Comparison of ENCODE assay signal across 1 cellular context in the genomic region with DNA sequence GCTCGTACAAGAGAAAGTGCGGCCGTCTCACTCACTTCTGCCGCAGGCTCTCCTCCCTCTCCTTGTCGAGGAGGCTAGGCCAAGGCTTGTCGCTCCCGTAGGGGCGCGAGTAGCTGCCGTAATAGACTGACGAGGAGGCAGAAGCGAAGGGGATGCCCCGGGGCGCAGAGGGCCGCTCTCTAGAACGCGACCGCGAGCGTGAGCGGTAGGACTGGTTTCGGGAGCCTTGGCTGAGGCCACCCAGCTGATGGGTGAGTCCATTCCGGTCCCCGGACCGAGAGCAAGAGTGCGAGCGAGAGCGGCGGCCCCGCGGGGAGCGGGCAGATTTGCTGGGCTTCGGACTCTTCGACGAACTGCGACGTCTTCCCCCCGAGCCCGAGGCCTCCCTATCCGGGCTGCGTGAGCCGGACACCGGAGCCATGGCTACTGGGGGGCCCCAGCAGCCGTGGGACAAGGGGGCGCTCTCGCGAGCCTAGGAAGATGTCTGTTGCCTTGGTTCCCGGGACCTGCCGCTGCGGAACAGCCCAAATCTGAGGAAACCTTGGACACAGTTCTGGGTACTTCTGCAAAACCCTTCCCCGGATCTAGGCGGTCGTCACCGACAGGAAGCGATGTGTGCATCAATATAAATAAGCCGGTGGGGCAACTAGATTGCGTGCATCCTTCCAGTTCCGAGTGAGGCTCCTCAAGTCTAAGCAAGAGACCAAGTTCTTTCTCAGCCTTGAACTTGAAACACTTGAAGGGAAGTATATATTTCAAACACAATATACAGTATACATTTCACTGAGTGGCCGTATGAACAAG.
A peak's percentile ranks its signal among the peaks of the same experiment; 100 is the strongest.
TF ChIP-seq lines count a peak whose summit lies in the region.

TSS of gene NKAP (minus strand) at position 567 of the 804 bp plus-strand sequence. CDS start at position 421, 146 bp downstream.

TF ChIP-seq in HepG2, 621 proteins besides CTCF, POLR2A, EP300 and RAD21 (continued from another document and continues in another):
- TF ChIP-seq TCF12 (IDR thresholded peaks at IDR 0.05) (no peak), TCF12 (CRISPR knock-in tag; IDR thresholded peaks at IDR 0.05) (peak; percentile 73), NCOA5 (CRISPR knock-in tag; IDR thresholded peaks at IDR 0.05) (no peak), BHLHE40 (IDR thresholded peaks at IDR 0.05; ENCODE audit: low read length) (no peak), SP4 (CRISPR knock-in tag; IDR thresholded peaks at IDR 0.05) (no peak), NFYC (CRISPR knock-in tag; IDR thresholded peaks at IDR 0.05) (peak; percentile 33; the same call in 1 of the 2 replicates), ZZZ3 (CRISPR knock-in tag; IDR thresholded peaks at IDR 0.05; ENCODE audit: borderline replicate concordance) (no peak), ZFP41 (CRISPR knock-in tag; IDR thresholded peaks at IDR 0.05; ENCODE audit: borderline replicate concordance) (no peak), MIER2 (CRISPR knock-in tag; IDR thresholded peaks at IDR 0.05) (0 out of 2 replicates have a peak, but pooled peaks have one; percentile 59), ZNF747 (CRISPR knock-in tag; IDR thresholded peaks at IDR 0.05; ENCODE audit: borderline replicate concordance) (no peak), SSRP1 (CRISPR knock-in tag; IDR thresholded peaks at IDR 0.05) (no peak), SMC3 (IDR thresholded peaks at IDR 0.05; ENCODE audit: low read length) (no peak), MZF1 (CRISPR knock-in tag; IDR thresholded peaks at IDR 0.05; ENCODE audit: borderline replicate concordance) (no peak), ZNF562 (CRISPR knock-in tag; IDR thresholded peaks at IDR 0.05; ENCODE audit: borderline replicate concordance) (no peak), ZFP1 (CRISPR knock-in tag; IDR thresholded peaks at IDR 0.05) (no peak), ZNF414 (CRISPR knock-in tag; IDR thresholded peaks at IDR 0.05) (no peak), WIZ (CRISPR knock-in tag; IDR thresholded peaks at IDR 0.05) (0 out of 2 replicates have a peak, but pooled peaks have one; percentile 35), MBNL3 (CRISPR knock-in tag; conservative IDR thresholded peaks at IDR 0.05) (no peak), GRHL1 (CRISPR knock-in tag; conservative IDR thresholded peaks at IDR 0.05) (no peak), NCOA2 (CRISPR knock-in tag; IDR thresholded peaks at IDR 0.05) (no peak), DNMT3B (CRISPR knock-in tag; conservative IDR thresholded peaks at IDR 0.05) (no peak), KDM1A (CRISPR knock-in tag; IDR thresholded peaks at IDR 0.05) (no peak), STAG1 (CRISPR knock-in tag; IDR thresholded peaks at IDR 0.05) (no peak), PAX8 (CRISPR knock-in tag; IDR thresholded peaks at IDR 0.05; ENCODE audit: borderline replicate concordance) (no peak), NFYB (CRISPR knock-in tag; IDR thresholded peaks at IDR 0.05) (no peak), ATF4 (CRISPR knock-in tag; IDR thresholded peaks at IDR 0.05) (peak in 1 of 2 experiments; percentile 66; a peak in 2 of 4 replicates), DPF2 (CRISPR knock-in tag; IDR thresholded peaks at IDR 0.05; ENCODE audit: borderline replicate concordance, low read depth) (no peak), FLYWCH1 (CRISPR knock-in tag; IDR thresholded peaks at IDR 0.05) (no peak), RARA (CRISPR knock-in tag; IDR thresholded peaks at IDR 0.05) (0 out of 2 replicates have a peak, but pooled peaks have one; percentile 13), ZNF841 (CRISPR knock-in tag; IDR thresholded peaks at IDR 0.05; ENCODE audit: borderline replicate concordance) (no peak), GZF1 (CRISPR knock-in tag; IDR thresholded peaks at IDR 0.05) (no peak), CHCHD3 (CRISPR knock-in tag; IDR thresholded peaks at IDR 0.05) (no peak), ZNF484 (CRISPR knock-in tag; IDR thresholded peaks at IDR 0.05; ENCODE audit: borderline replicate concordance, low read depth) (no peak), JUN (CRISPR knock-in tag; IDR thresholded peaks at IDR 0.05) (no peak), ZBTB42 (CRISPR knock-in tag; IDR thresholded peaks at IDR 0.05) (no peak), ZBTB8A (CRISPR knock-in tag; IDR thresholded peaks at IDR 0.05; ENCODE audit: borderline replicate concordance, low read depth) (no peak), MXI1 (IDR thresholded peaks at IDR 0.05; ENCODE audit: borderline replicate concordance, low read depth, low read length) (no peak), ZNF644 (CRISPR knock-in tag; IDR thresholded peaks at IDR 0.05; ENCODE audit: low read depth) (no peak), ZSCAN5A (CRISPR knock-in tag; IDR thresholded peaks at IDR 0.05; ENCODE audit: borderline replicate concordance) (no peak)
- TF ChIP-seq, protein P1, sequence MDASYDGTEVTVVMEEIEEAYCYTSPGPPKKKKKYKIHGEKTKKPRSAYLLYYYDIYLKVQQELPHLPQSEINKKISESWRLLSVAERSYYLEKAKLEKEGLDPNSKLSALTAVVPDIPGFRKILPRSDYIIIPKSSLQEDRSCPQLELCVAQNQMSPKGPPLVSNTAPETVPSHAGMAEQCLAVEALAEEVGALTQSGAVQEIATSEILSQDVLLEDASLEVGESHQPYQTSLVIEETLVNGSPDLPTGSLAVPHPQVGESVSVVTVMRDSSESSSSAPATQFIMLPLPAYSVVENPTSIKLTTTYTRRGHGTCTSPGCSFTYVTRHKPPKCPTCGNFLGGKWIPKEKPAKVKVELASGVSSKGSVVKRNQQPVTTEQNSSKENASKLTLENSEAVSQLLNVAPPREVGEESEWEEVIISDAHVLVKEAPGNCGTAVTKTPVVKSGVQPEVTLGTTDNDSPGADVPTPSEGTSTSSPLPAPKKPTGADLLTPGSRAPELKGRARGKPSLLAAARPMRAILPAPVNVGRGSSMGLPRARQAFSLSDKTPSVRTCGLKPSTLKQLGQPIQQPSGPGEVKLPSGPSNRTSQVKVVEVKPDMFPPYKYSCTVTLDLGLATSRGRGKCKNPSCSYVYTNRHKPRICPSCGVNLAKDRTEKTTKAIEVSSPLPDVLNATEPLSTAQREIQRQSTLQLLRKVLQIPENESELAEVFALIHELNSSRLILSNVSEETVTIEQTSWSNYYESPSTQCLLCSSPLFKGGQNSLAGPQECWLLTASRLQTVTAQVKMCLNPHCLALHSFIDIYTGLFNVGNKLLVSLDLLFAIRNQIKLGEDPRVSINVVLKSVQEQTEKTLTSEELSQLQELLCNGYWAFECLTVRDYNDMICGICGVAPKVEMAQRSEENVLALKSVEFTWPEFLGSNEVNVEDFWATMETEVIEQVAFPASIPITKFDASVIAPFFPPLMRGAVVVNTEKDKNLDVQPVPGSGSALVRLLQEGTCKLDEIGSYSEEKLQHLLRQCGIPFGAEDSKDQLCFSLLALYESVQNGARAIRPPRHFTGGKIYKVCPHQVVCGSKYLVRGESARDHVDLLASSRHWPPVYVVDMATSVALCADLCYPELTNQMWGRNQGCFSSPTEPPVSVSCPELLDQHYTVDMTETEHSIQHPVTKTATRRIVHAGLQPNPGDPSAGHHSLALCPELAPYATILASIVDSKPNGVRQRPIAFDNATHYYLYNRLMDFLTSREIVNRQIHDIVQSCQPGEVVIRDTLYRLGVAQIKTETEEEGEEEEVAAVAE (CRISPR knock-in tag; IDR thresholded peaks at IDR 0.05; ENCODE audit: borderline replicate concordance) = 0 out of 2 replicates have a peak, but pooled peaks have one; percentile 58
- TF ChIP-seq, protein P2, sequence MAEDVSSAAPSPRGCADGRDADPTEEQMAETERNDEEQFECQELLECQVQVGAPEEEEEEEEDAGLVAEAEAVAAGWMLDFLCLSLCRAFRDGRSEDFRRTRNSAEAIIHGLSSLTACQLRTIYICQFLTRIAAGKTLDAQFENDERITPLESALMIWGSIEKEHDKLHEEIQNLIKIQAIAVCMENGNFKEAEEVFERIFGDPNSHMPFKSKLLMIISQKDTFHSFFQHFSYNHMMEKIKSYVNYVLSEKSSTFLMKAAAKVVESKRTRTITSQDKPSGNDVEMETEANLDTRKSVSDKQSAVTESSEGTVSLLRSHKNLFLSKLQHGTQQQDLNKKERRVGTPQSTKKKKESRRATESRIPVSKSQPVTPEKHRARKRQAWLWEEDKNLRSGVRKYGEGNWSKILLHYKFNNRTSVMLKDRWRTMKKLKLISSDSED (CRISPR knock-in tag; IDR thresholded peaks at IDR 0.05) = no peak
- TF ChIP-seq, protein P3, sequence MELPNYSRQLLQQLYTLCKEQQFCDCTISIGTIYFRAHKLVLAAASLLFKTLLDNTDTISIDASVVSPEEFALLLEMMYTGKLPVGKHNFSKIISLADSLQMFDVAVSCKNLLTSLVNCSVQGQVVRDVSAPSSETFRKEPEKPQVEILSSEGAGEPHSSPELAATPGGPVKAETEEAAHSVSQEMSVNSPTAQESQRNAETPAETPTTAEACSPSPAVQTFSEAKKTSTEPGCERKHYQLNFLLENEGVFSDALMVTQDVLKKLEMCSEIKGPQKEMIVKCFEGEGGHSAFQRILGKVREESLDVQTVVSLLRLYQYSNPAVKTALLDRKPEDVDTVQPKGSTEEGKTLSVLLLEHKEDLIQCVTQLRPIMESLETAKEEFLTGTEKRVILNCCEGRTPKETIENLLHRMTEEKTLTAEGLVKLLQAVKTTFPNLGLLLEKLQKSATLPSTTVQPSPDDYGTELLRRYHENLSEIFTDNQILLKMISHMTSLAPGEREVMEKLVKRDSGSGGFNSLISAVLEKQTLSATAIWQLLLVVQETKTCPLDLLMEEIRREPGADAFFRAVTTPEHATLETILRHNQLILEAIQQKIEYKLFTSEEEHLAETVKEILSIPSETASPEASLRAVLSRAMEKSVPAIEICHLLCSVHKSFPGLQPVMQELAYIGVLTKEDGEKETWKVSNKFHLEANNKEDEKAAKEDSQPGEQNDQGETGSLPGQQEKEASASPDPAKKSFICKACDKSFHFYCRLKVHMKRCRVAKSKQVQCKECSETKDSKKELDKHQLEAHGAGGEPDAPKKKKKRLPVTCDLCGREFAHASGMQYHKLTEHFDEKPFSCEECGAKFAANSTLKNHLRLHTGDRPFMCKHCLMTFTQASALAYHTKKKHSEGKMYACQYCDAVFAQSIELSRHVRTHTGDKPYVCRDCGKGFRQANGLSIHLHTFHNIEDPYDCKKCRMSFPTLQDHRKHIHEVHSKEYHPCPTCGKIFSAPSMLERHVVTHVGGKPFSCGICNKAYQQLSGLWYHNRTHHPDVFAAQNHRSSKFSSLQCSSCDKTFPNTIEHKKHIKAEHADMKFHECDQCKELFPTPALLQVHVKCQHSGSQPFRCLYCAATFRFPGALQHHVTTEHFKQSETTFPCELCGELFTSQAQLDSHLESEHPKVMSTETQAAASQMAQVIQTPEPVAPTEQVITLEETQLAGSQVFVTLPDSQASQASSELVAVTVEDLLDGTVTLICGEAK (IDR thresholded peaks at IDR 0.05) = peak; percentile 79
- TF ChIP-seq, protein P3 (CRISPR knock-in tag; IDR thresholded peaks at IDR 0.05) = no peak
